Comparison of ENCODE assay signal across 1 cellular context in genomic region chr5:75412111-75412990, GRCh38.
TF ChIP-seq lines count a peak whose summit lies in the region.

No MANE protein-coding gene starts in this region.

TF ChIP-seq in GM12878, 131 proteins besides CTCF, POLR2A, EP300 and RAD21 (continued from another document):
- no peak for TF ChIP-seq PRDM15 (CRISPR knock-in tag; IDR thresholded peaks at IDR 0.05)
- no peak for TF ChIP-seq YY1 (IDR thresholded peaks at IDR 0.05; ENCODE audit: low read depth, low read length)
- no peak for TF ChIP-seq SIX5 (IDR thresholded peaks at IDR 0.05; ENCODE audit: low read depth, low read length, severe bottlenecking)
- TF ChIP-seq PBX3 (IDR thresholded peaks at IDR 0.05; ENCODE audit: insufficient replicate concordance, low read depth, low read length): no peak
- no peak for TF ChIP-seq E4F1 (IDR thresholded peaks at IDR 0.05; ENCODE audit: borderline replicate concordance, partially characterized antibody)
- TF ChIP-seq MTA2 (IDR thresholded peaks at IDR 0.05; ENCODE audit: low read depth): no peak
- no peak for TF ChIP-seq MYB (IDR thresholded peaks at IDR 0.05; ENCODE audit: borderline replicate concordance, low read depth, low read length)
- no peak for TF ChIP-seq MEF2A (IDR thresholded peaks at IDR 0.05; ENCODE audit: insufficient read depth, low read depth, low read length)
- TF ChIP-seq ZZZ3 (IDR thresholded peaks at IDR 0.05; ENCODE audit: control insufficient read depth, insufficient read length, low read depth): no peak
- no peak for TF ChIP-seq SMC3 (IDR thresholded peaks at IDR 0.05; ENCODE audit: borderline replicate concordance, low read length)
- TF ChIP-seq ZNF384 (IDR thresholded peaks at IDR 0.05; ENCODE audit: borderline replicate concordance, low read depth, low read length): no peak
- TF ChIP-seq TCF12 (IDR thresholded peaks at IDR 0.05; ENCODE audit: low read depth, low read length): no peak
- no peak for TF ChIP-seq NR2C2 (IDR thresholded peaks at IDR 0.05; ENCODE audit: borderline replicate concordance, control insufficient read depth, insufficient read length, low read depth)
- TF ChIP-seq SRF (IDR thresholded peaks at IDR 0.05; ENCODE audit: low read depth in 2 of 2, low read length in 2 of 2): no peak
- no peak for TF ChIP-seq FOS (IDR thresholded peaks at IDR 0.05; ENCODE audit: borderline replicate concordance, extremely low read depth, insufficient read length)
